In genomic region chr3:6716374-6716773, GRCh38 we compare ENCODE assay signal across 25 cellular contexts.
"Had no signal": no experiment of that assay in that cellular context is flagged by ENCODE, and none has a peak within 500 bp of the region (broad histone marks: within the 10 kb centered on the region; RNA-seq: fewer than 3 reads in every experiment).

No MANE protein-coding gene starts in this region.

- H3K9me3 Mint-ChIP-seq: neural crest cell had no signal

- H3K4me3 Mint-ChIP-seq: effector memory CD8-positive, alpha-beta T cell; naive thymus-derived CD8-positive, alpha-beta T cell; neural crest cell; stimulated activated naive B cell treated with anti-CD40 and anti-IgM and Interleukin-4, amounts not matched to agents 10 μg/mL and 1 μg/mL and 100 μg/mL, for 72 hours; stimulated activated naive CD8-positive, alpha-beta T cell treated with anti-CD3 and anti-CD28 coated beads, Interleukin-15, Interleukin-2, amounts not matched to agents 100 ng/mL and 50 ng/mL, for 24 hours had no signal

- H3K4me3 ChIP-seq: coronary artery, esophagus squamous epithelium, lower lobe of right lung, pancreas, right lobe of liver, transverse colon, upper lobe of right lung, uterus had no signal

- H3K9me3 ChIP-seq: esophagus squamous epithelium, lower lobe of right lung, neutrophil, pancreas, right lobe of liver, transverse colon, upper lobe of right lung, uterus had no signal

- H3K27ac Mint-ChIP-seq: effector memory CD8-positive, alpha-beta T cell; naive thymus-derived CD8-positive, alpha-beta T cell; stimulated activated naive B cell treated with anti-CD40 and anti-IgM and Interleukin-4, amounts not matched to agents 10 μg/mL and 1 μg/mL and 100 μg/mL, for 72 hours; stimulated activated naive CD8-positive, alpha-beta T cell treated with anti-CD3 and anti-CD28 coated beads, Interleukin-15, Interleukin-2, amounts not matched to agents 100 ng/mL and 50 ng/mL, for 24 hours had no signal

- H3K27me3 ChIP-seq: esophagus squamous epithelium, neutrophil, pancreas, right lobe of liver, transverse colon, upper lobe of right lung, uterus had no signal

- ATAC-seq: effector memory CD8-positive, alpha-beta T cell; left ventricle myocardium superior; lower lobe of right lung; naive thymus-derived CD8-positive, alpha-beta T cell; pancreas; right lobe of liver; upper lobe of right lung had no signal

- H3K4me1 Mint-ChIP-seq: naive thymus-derived CD8-positive, alpha-beta T cell; neural crest cell had no signal

- DNase-seq: dermis blood vessel endothelial cell; effector memory CD8-positive, alpha-beta T cell; erythroblast; esophagus squamous epithelium; foreskin melanocyte; glutamatergic neuron; left ventricle myocardium superior; lower lobe of right lung; naive thymus-derived CD8-positive, alpha-beta T cell; pancreas; retina; right lobe of liver; small intestine; stimulated activated CD4-positive, alpha-beta T cell treated with anti-CD3 and anti-CD28 coated beads, Interleukin-15, amount 100 ng/mL, for 24 hours; stimulated activated CD4-positive, alpha-beta T cell treated with anti-CD3 and anti-CD28 coated beads, Interleukin-2, amount 100 ng/mL, for 48 hours; stimulated activated naive B cell treated with anti-CD40 and anti-IgM and Interleukin-4, amounts not matched to agents 10 μg/mL and 1 μg/mL and 100 μg/mL, for 72 hours; transverse colon; upper lobe of right lung; uterus had no signal

- FAIRE-seq: endometrium, keratinocyte, pancreas, small intestine had no signal

- H3K27ac ChIP-seq: coronary artery, esophagus squamous epithelium, lower lobe of right lung, neutrophil, pancreas, right lobe of liver, transverse colon, upper lobe of right lung, uterus had no signal

- H3K36me3 Mint-ChIP-seq: naive thymus-derived CD8-positive, alpha-beta T cell; stimulated activated naive B cell treated with anti-CD40 and anti-IgM and Interleukin-4, amounts not matched to agents 10 μg/mL and 1 μg/mL and 100 μg/mL, for 72 hours had no signal

- H3K36me3 ChIP-seq: esophagus squamous epithelium, lower lobe of right lung, neutrophil, pancreas, right lobe of liver, transverse colon, upper lobe of right lung, uterus had no signal

- H3K27me3 Mint-ChIP-seq: effector memory CD8-positive, alpha-beta T cell; naive thymus-derived CD8-positive, alpha-beta T cell; stimulated activated naive B cell treated with anti-CD40 and anti-IgM and Interleukin-4, amounts not matched to agents 10 μg/mL and 1 μg/mL and 100 μg/mL, for 72 hours; stimulated activated naive CD8-positive, alpha-beta T cell treated with anti-CD3 and anti-CD28 coated beads, Interleukin-15, Interleukin-2, amounts not matched to agents 100 ng/mL and 50 ng/mL, for 24 hours had no signal

- H3K4me1 ChIP-seq: esophagus squamous epithelium, lower lobe of right lung, pancreas, right lobe of liver, transverse colon, upper lobe of right lung, uterus had no signal
